In genomic region chr7:40400525-40400924, GRCh38 we compare ENCODE assay signal across 27 cellular contexts.
"Had no signal": no experiment of that assay in that cellular context is flagged by ENCODE, and none has a peak within 500 bp of the region (broad histone marks: within the 10 kb centered on the region; RNA-seq: fewer than 3 reads in every experiment).

No MANE protein-coding gene starts in this region.

- H3K27ac ChIP-seq: brain microvascular endothelial cell, esophagus muscularis mucosa, gastroesophageal sphincter had no signal

- H3K9me3 ChIP-seq: esophagus muscularis mucosa, gastroesophageal sphincter had no signal

- H3K36me3 ChIP-seq: brain microvascular endothelial cell, esophagus muscularis mucosa, gastroesophageal sphincter had no signal

- ATAC-seq: activated CD4-positive, alpha-beta T cell treated with anti-CD3 and anti-CD28 coated beads for 36 hours; activated CD8-positive, alpha-beta memory T cell treated with anti-CD3 and anti-CD28 coated beads, Interleukin-2, amount 10 ng/mL, durations not matched to agents 7 days and 5 days; activated CD8-positive, alpha-beta T cell treated with anti-CD3 and anti-CD28 coated beads, Interleukin-2, amount 10 ng/mL, durations not matched to agents 7 days and 5 days; activated naive CD4-positive, alpha-beta T cell treated with anti-CD3 and anti-CD28 coated beads, Interleukin-2, amount 50 U/mL, for 72 hours; activated T-cell treated with anti-CD3 and anti-CD28 coated beads, Interleukin-2, amount 50 U/mL, for 72 hours; effector memory CD8-positive, alpha-beta T cell; gastroesophageal sphincter had no signal

- H3K4me1 Mint-ChIP-seq: activated CD4-positive, alpha-beta T cell treated with anti-CD3 and anti-CD28 coated beads for 36 hours; activated CD4-positive, alpha-beta T cell treated with anti-CD3 and anti-CD28 coated beads, Interleukin-2, amount 10 ng/mL, durations not matched to agents 24 days and 14 days; activated CD8-positive, alpha-beta memory T cell treated with anti-CD3 and anti-CD28 coated beads, Interleukin-2, amount 10 ng/mL, durations not matched to agents 7 days and 5 days; activated naive CD4-positive, alpha-beta T cell treated with anti-CD3 and anti-CD28 coated beads, Interleukin-2, amount 10 ng/mL, durations not matched to agents 7 days and 5 days; activated naive CD8-positive, alpha-beta T cell treated with anti-CD3 and anti-CD28 coated beads, Interleukin-2, amount 10 ng/mL, durations not matched to agents 7 days and 5 days had no signal

- H3K4me3 Mint-ChIP-seq: activated CD4-positive, alpha-beta memory T cell treated with anti-CD3 and anti-CD28 coated beads for 36 hours; activated CD4-positive, alpha-beta T cell treated with anti-CD3 and anti-CD28 coated beads for 36 hours; activated CD4-positive, alpha-beta T cell treated with anti-CD3 and anti-CD28 coated beads, Interleukin-2, amount 10 ng/mL, durations not matched to agents 24 days and 14 days; activated CD8-positive, alpha-beta memory T cell treated with anti-CD3 and anti-CD28 coated beads, Interleukin-2, amount 10 ng/mL, durations not matched to agents 7 days and 5 days; activated CD8-positive, alpha-beta T cell treated with anti-CD3 and anti-CD28 coated beads, Interleukin-2, amount 10 ng/mL, durations not matched to agents 7 days and 5 days; activated naive CD4-positive, alpha-beta T cell treated with anti-CD3 and anti-CD28 coated beads, Interleukin-2, amount 10 ng/mL, durations not matched to agents 7 days and 5 days; activated naive CD8-positive, alpha-beta T cell treated with anti-CD3 and anti-CD28 coated beads, Interleukin-2, amount 10 ng/mL, durations not matched to agents 7 days and 5 days; activated T-cell treated with anti-CD3 and anti-CD28 coated beads, Interleukin-2, amount 50 U/mL, for 72 hours; effector memory CD8-positive, alpha-beta T cell had no signal

- H3K27me3 ChIP-seq: brain microvascular endothelial cell, esophagus muscularis mucosa, gastroesophageal sphincter had no signal

- H3K27me3 Mint-ChIP-seq: activated CD4-positive, alpha-beta memory T cell treated with anti-CD3 and anti-CD28 coated beads for 36 hours; activated CD4-positive, alpha-beta T cell treated with anti-CD3 and anti-CD28 coated beads for 36 hours; activated CD4-positive, alpha-beta T cell treated with anti-CD3 and anti-CD28 coated beads, Interleukin-2, amount 10 ng/mL, durations not matched to agents 24 days and 14 days; activated CD8-positive, alpha-beta memory T cell treated with anti-CD3 and anti-CD28 coated beads, Interleukin-2, amount 10 ng/mL, durations not matched to agents 7 days and 5 days; activated naive CD4-positive, alpha-beta T cell treated with anti-CD3 and anti-CD28 coated beads, Interleukin-2, amount 10 ng/mL, durations not matched to agents 7 days and 5 days; effector memory CD8-positive, alpha-beta T cell had no signal

- H3K36me3 Mint-ChIP-seq: activated CD4-positive, alpha-beta memory T cell treated with anti-CD3 and anti-CD28 coated beads for 36 hours; activated CD8-positive, alpha-beta memory T cell treated with anti-CD3 and anti-CD28 coated beads, Interleukin-2, amount 10 ng/mL, durations not matched to agents 7 days and 5 days; activated naive CD4-positive, alpha-beta T cell treated with anti-CD3 and anti-CD28 coated beads, Interleukin-2, amount 10 ng/mL, durations not matched to agents 7 days and 5 days; activated naive CD4-positive, alpha-beta T cell treated with anti-CD3 and anti-CD28 coated beads, Interleukin-2, amount 50 U/mL, for 72 hours; activated naive CD8-positive, alpha-beta T cell treated with anti-CD3 and anti-CD28 coated beads, Interleukin-2, amount 10 ng/mL, durations not matched to agents 7 days and 5 days had no signal

- FAIRE-seq: colon had no signal

- H3K4me3 ChIP-seq: esophagus muscularis mucosa, gastroesophageal sphincter had no signal

- DNase-seq: activated CD4-positive, alpha-beta memory T cell treated with anti-CD3 and anti-CD28 coated beads for 36 hours; activated CD4-positive, alpha-beta T cell treated with anti-CD3 and anti-CD28 coated beads for 36 hours; activated CD4-positive, alpha-beta T cell treated with anti-CD3 and anti-CD28 coated beads, Interleukin-2, amount 10 ng/mL, durations not matched to agents 24 days and 14 days; activated CD4-positive, CD25-positive, alpha-beta regulatory T cell; activated CD4-positive, CD25-positive, alpha-beta regulatory T cell treated with anti-CD3 and anti-CD28 coated beads, Interleukin-2, amount 50 U/mL, for 72 hours; activated CD8-positive, alpha-beta memory T cell treated with anti-CD3 and anti-CD28 coated beads, Interleukin-2, amount 10 ng/mL, durations not matched to agents 7 days and 5 days; activated CD8-positive, alpha-beta memory T cell treated with anti-CD3 and anti-CD28 coated beads, Interleukin-2, amount 50 U/mL, for 4 hours; activated CD8-positive, alpha-beta T cell treated with anti-CD3 and anti-CD28 coated beads, Interleukin-2, amount 10 ng/mL, durations not matched to agents 7 days and 5 days; activated gamma-delta T cell; activated naive CD4-positive, alpha-beta T cell; activated naive CD4-positive, alpha-beta T cell treated with anti-CD3 and anti-CD28 coated beads, Interleukin-2, amount 10 ng/mL, durations not matched to agents 7 days and 5 days; activated naive CD8-positive, alpha-beta T cell treated with anti-CD3 and anti-CD28 coated beads, Interleukin-2, amount 10 ng/mL, durations not matched to agents 7 days and 5 days; activated T-cell treated with anti-CD3 and anti-CD28 coated beads, Interleukin-2, amount 50 U/mL, for 1 hour; activated T-cell treated with anti-CD3 and anti-CD28 coated beads, Interleukin-2, amount 50 U/mL, for 72 hours; brain microvascular endothelial cell; caudate nucleus; cortex of kidney; dermis blood vessel endothelial cell; effector CD4-positive, alpha-beta T cell; effector memory CD8-positive, alpha-beta T cell; erythroblast; foreskin melanocyte; T-helper 2 cell had no signal

- H3K9me3 Mint-ChIP-seq: activated CD4-positive, alpha-beta T cell treated with anti-CD3 and anti-CD28 coated beads, Interleukin-2, amount 10 ng/mL, durations not matched to agents 24 days and 14 days; activated naive CD4-positive, alpha-beta T cell treated with anti-CD3 and anti-CD28 coated beads, Interleukin-2, amount 10 ng/mL, durations not matched to agents 7 days and 5 days; activated naive CD4-positive, alpha-beta T cell treated with anti-CD3 and anti-CD28 coated beads, Interleukin-2, amount 50 U/mL, for 72 hours had no signal
